In the genomic region with DNA sequence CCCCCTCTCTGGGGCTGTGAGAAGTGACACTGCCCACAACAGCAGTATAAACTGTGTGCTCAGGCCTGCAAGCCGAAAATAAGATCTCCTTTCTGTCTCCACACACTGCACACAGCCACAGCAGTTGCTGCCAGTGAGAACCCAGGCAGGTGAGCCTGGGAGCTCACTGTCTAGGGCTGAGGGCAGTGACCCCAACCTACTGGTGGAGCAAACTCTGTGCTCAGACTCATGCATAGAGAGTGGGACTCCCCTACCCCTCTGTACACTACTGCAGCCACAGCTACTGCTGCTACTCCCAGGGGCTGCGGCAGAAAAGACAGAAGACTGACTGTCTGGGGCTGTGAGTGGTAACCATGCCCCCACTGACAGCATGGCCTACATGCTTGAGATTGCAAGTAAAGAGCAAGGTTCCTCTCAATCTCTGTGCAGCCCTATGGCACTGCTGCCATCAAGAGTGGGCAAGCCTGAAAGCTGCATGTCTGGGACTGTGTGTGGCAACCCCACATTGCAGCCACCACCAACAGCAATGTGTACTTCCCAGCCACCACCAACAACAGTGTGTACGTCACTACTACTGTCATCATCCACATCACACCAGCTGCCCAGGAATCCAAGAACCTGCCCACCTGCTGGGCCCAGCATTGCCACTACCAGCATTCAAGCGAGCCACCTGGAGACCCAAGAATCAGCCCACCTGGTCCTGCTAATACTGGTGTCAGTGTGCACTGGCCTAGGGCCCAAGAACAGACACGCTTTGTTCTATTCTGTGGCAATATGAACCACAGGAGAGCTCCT, we compare ENCODE assay signal across 1 cellular context.
A peak's percentile ranks its signal among the peaks of the same experiment; 100 is the strongest.
TF ChIP-seq lines count a peak whose summit lies in the region.

No MANE protein-coding gene starts in this region.

TF ChIP-seq in HepG2, 621 proteins besides CTCF, POLR2A, EP300 and RAD21:
- TF ChIP-seq ZNF724P (CRISPR knock-in tag; IDR thresholded peaks at IDR 0.05; ENCODE audit: borderline replicate concordance) (no peak), CREB1 (IDR thresholded peaks at IDR 0.05) (peak; percentile 75), CREB1 (CRISPR knock-in tag; IDR thresholded peaks at IDR 0.05) (no peak)
